17 cellular contexts compared by ENCODE assay signal in genomic region chr5:37184748-37185364, GRCh38.
DNase-seq lines count a peak whose midpoint lies in the region; ATAC-seq and TF ChIP-seq lines count a peak whose summit lies in the region.
"Had no signal": no experiment of that assay in that cellular context is flagged by ENCODE, and none has a peak within 500 bp of the region (broad histone marks: within the 10 kb centered on the region; RNA-seq: fewer than 3 reads in every experiment).

No MANE protein-coding gene starts in this region.

- no peaks in the 10 kb centered on the region for H3K9me3 ChIP-seq in naive thymus-derived CD4-positive, alpha-beta T cell (ENCODE audit: control insufficient read depth in 2 of 3, low read length in 3 of 3)
- H3K9me3 ChIP-seq: BLaER1, gastroesophageal sphincter, lower lobe of right lung, SJSA1, thyroid gland had no signal

- no peak overlapping the region for H3K4me3 Mint-ChIP-seq in naive thymus-derived CD8-positive, alpha-beta T cell
- no peak overlapping the region for H3K4me3 Mint-ChIP-seq in naive thymus-derived CD4-positive, alpha-beta T cell
- H3K4me3 Mint-ChIP-seq: activated naive CD4-positive, alpha-beta T cell treated with anti-CD3 and anti-CD28 coated beads for 36 hours had no signal

- no peaks in the 10 kb centered on the region for H3K4me1 ChIP-seq in naive thymus-derived CD4-positive, alpha-beta T cell (ENCODE audit: control insufficient read depth in 2 of 2, insufficient read depth in 2 of 2, low read length in 2 of 2)
- H3K4me1 ChIP-seq: BLaER1, gastroesophageal sphincter, lower lobe of right lung, SJSA1, thyroid gland had no signal

- CTCF ChIA-PET in naive thymus-derived CD4-positive, alpha-beta T cell (lab: Charles Lee), result no interaction called here

- H3K36me3 Mint-ChIP-seq in naive thymus-derived CD8-positive, alpha-beta T cell, result peaks cover 7 to 49% (median 33%) of the 10 kb centered on the region in 3 donors
- H3K36me3 Mint-ChIP-seq in naive thymus-derived CD4-positive, alpha-beta T cell, result peaks cover 4 to 40% (median 26%) of the 10 kb centered on the region in 5 donors

- POLR2A ChIA-PET in naive thymus-derived CD8-positive, alpha-beta T cell (lab: Charles Lee), result no interaction called here
- POLR2A ChIA-PET in naive thymus-derived CD4-positive, alpha-beta T cell (lab: Charles Lee), result no interaction called here

- no peak for DNase-seq in islet precursor cell
- no peak for DNase-seq in foreskin fibroblast
- DNase-seq in naive thymus-derived CD8-positive, alpha-beta T cell, result no peak
- no peak for DNase-seq in naive thymus-derived CD4-positive, alpha-beta T cell
- DNase-seq: activated CD4-positive, alpha-beta T cell treated with anti-CD3 and anti-CD28 coated beads, Interleukin-2, amount 50 U/mL, for 1 hour; activated naive CD4-positive, alpha-beta T cell treated with anti-CD3 and anti-CD28 coated beads for 36 hours; cortex of kidney; lower lobe of right lung; NCI-H226; thyroid gland had no signal

- ATAC-seq in GM18499 (IDR thresholded peaks at IDR 0.05; ENCODE audit: insufficient read depth, unreplicated experiment) (peak; percentile 66), GM19397 (IDR thresholded peaks at IDR 0.05; ENCODE audit: unreplicated experiment) (peak; percentile 92), HG02852 (IDR thresholded peaks at IDR 0.05; ENCODE audit: unreplicated experiment) (peak; percentile 68), HG03575 (IDR thresholded peaks at IDR 0.05; ENCODE audit: extremely low read depth, insufficient number of reproducible peaks, low FRiP score, unreplicated experiment) (peak; percentile 63)
- ATAC-seq in naive thymus-derived CD8-positive, alpha-beta T cell, result no peak
- no peak for ATAC-seq in naive thymus-derived CD4-positive, alpha-beta T cell
- ATAC-seq: gastroesophageal sphincter, lower lobe of right lung had no signal

- H3K27me3 Mint-ChIP-seq in naive thymus-derived CD8-positive, alpha-beta T cell, result no peaks in the 10 kb centered on the region
- no peaks in the 10 kb centered on the region for H3K27me3 Mint-ChIP-seq in naive thymus-derived CD4-positive, alpha-beta T cell

- no peaks in the 10 kb centered on the region for H3K27me3 ChIP-seq in naive thymus-derived CD4-positive, alpha-beta T cell (ENCODE audit: control insufficient read depth in 2 of 2, insufficient read depth in 2 of 2, low read length in 2 of 2)
- H3K27me3 ChIP-seq: BLaER1, gastroesophageal sphincter, SJSA1, thyroid gland had no signal

- H3K27ac ChIP-seq in naive thymus-derived CD4-positive, alpha-beta T cell (ENCODE audit: low read depth, low read length), result no peak overlapping the region
- H3K27ac ChIP-seq: BLaER1, gastroesophageal sphincter, lower lobe of right lung, SJSA1, thyroid gland had no signal

- no peak overlapping the region for H3K27ac Mint-ChIP-seq in naive thymus-derived CD8-positive, alpha-beta T cell
- H3K27ac Mint-ChIP-seq in naive thymus-derived CD4-positive, alpha-beta T cell, result no peak overlapping the region
- H3K27ac Mint-ChIP-seq: activated naive CD4-positive, alpha-beta T cell treated with anti-CD3 and anti-CD28 coated beads for 36 hours had no signal

- no peaks in the 10 kb centered on the region for H3K9me3 Mint-ChIP-seq in naive thymus-derived CD8-positive, alpha-beta T cell
- no peaks in the 10 kb centered on the region for H3K9me3 Mint-ChIP-seq in naive thymus-derived CD4-positive, alpha-beta T cell
- H3K9me3 Mint-ChIP-seq: activated naive CD4-positive, alpha-beta T cell treated with anti-CD3 and anti-CD28 coated beads for 36 hours had no signal

- TF ChIP-seq CTCF in foreskin fibroblast (IDR thresholded peaks at IDR 0.05; ENCODE audit: low read depth, low read length), result no peak

- H3K36me3 ChIP-seq in naive thymus-derived CD4-positive, alpha-beta T cell (ENCODE audit: control insufficient read depth in 2 of 3, insufficient read depth in 3 of 3, low read length in 3 of 3), result peaks cover 0 to 3% (median 0%) of the 10 kb centered on the region in 3 experiments

- no peak overlapping the region for H3K4me3 ChIP-seq in foreskin fibroblast (ENCODE audit: low read depth in 1 of 2, low read length in 2 of 2)
- H3K4me3 ChIP-seq in naive thymus-derived CD4-positive, alpha-beta T cell (ENCODE audit: low read length), result no peak overlapping the region
- H3K4me3 ChIP-seq: BLaER1, gastroesophageal sphincter, lower lobe of right lung, SJSA1, thyroid gland had no signal

- intact Hi-C loops in naive thymus-derived CD4-positive, alpha-beta T cell (cut with micrococcal nuclease), result loop anchor here in 1 of 2 donors (5.0 kb wide), 1 partner anchor 33 kb away; no protein-coding TSS in a partner anchor

- H3K4me1 Mint-ChIP-seq in naive thymus-derived CD8-positive, alpha-beta T cell, result peaks cover 0 to 11% (median 0%) of the 10 kb centered on the region in 4 donors
- peaks cover 0 to 4% (median 0%) of the 10 kb centered on the region in 7 donors for H3K4me1 Mint-ChIP-seq in naive thymus-derived CD4-positive, alpha-beta T cell

Comparison
In these comparisons a context has a peak if more than half of its experiments do, and no peak if none do; other contexts are left out.
1. ATAC-seq: peak in GM18499 (single experiment), GM19397 (single experiment), HG02852 (single experiment) and HG03575 (single experiment); none in naive thymus-derived CD8-positive, alpha-beta T cell (0 of 2) and naive thymus-derived CD4-positive, alpha-beta T cell (single experiment).